In genomic region chr3:143848707-143849106, GRCh38 we compare ENCODE assay signal across 8 cellular contexts. TPM values are rescaled to one million over a fixed set of nuclear protein-coding genes. Genes with fewer than 3 reads are reported as not detected.
DNase-seq lines count a peak whose midpoint lies in the region; TF ChIP-seq lines count a peak whose summit lies in the region.

No MANE protein-coding gene starts in this region.

- CTCF ChIA-PET in activated naive CD4-positive, alpha-beta T cell treated with anti-CD3 and anti-CD28 coated beads for 36 hours (lab: Charles Lee): no interaction called here

- peak overlapping the region; percentile 58 for H3K9ac ChIP-seq in SU-DHL-6 (ENCODE audit: low read length)

- intact Hi-C loops in activated naive CD4-positive, alpha-beta T cell treated with anti-CD3 and anti-CD28 coated beads for 36 hours (cut with micrococcal nuclease): loop anchor here (1.0 to 5.0 kb wide), 11 partner anchors 8 to 788 kb away; partner anchors contain the start of gene DIPK2A
- intact Hi-C loops in transverse colon (cut with DNase I; ENCODE audit: low total_unique reads): no loop called here

- 0 out of 2 replicates have a peak, but pooled peaks cover 3% of the 10 kb centered on the region for H4K20me1 ChIP-seq in SU-DHL-6 (ENCODE audit: low read depth, low read length)
- no peaks in the 10 kb centered on the region for H4K20me1 ChIP-seq in hepatocyte (ENCODE audit: insufficient read depth, poor library complexity, severe bottlenecking)

- H3K27ac ChIP-seq in SU-DHL-6 (ENCODE audit: low read depth, low read length): no peak overlapping the region
- H3K27ac ChIP-seq in hepatocyte: no peak overlapping the region
- H3K27ac ChIP-seq in transverse colon: peak overlapping the region; percentile 60 to 73 (median 68)

- no peak for TF ChIP-seq POLR2A in transverse colon (IDR thresholded peaks at IDR 0.05)

- peak overlapping the region; percentile 90 for H2AFZ ChIP-seq in SU-DHL-6 (ENCODE audit: low read depth, low read length, severe bottlenecking)
- peak overlapping the region; percentile 42 for H2AFZ ChIP-seq in hepatocyte

- H3K4me3 ChIP-seq in SU-DHL-6 (ENCODE audit: insufficient read depth, low read length, poor library complexity, severe bottlenecking) (no peak overlapping the region), hepatocyte (no peak overlapping the region), transverse colon (peak overlapping the region in 2 of 4 donors; percentile 45 to 47)

- H3K4me2 ChIP-seq in SU-DHL-6 (ENCODE audit: low read depth, low read length, poor library complexity, severe bottlenecking) (peak overlapping the region; percentile 77), hepatocyte (peak overlapping the region; percentile 83)

- H3K9me3 ChIP-seq in SU-DHL-6 (ENCODE audit: insufficient read depth, low read length): no peaks in the 10 kb centered on the region
- no peaks in the 10 kb centered on the region for H3K9me3 ChIP-seq in hepatocyte (ENCODE audit: low read depth)
- no peaks in the 10 kb centered on the region for H3K9me3 ChIP-seq in transverse colon

- H3K4me3 Mint-ChIP-seq in activated naive CD4-positive, alpha-beta T cell treated with anti-CD3 and anti-CD28 coated beads for 36 hours: peak overlapping the region; percentile 87
- H3K4me3 Mint-ChIP-seq in progenitor cell of endocrine pancreas (ENCODE audit: low read depth): no peak overlapping the region

- no peak for TF ChIP-seq CTCF in SU-DHL-6 (IDR thresholded peaks at IDR 0.05; ENCODE audit: insufficient read depth, low read length, poor library complexity, severe bottlenecking)
- TF ChIP-seq CTCF in hepatocyte (IDR thresholded peaks at IDR 0.05; ENCODE audit: poor library complexity): no peak
- no peak for TF ChIP-seq CTCF in transverse colon (IDR thresholded peaks at IDR 0.05)
- no peak for TF ChIP-seq CTCF in progenitor cell of endocrine pancreas (IDR thresholded peaks at IDR 0.05; ENCODE audit: unreplicated experiment)

- peaks cover 49% of the 10 kb centered on the region for H3K4me1 Mint-ChIP-seq in activated naive CD4-positive, alpha-beta T cell treated with anti-CD3 and anti-CD28 coated beads for 36 hours (ENCODE audit: low read depth)
- H3K4me1 Mint-ChIP-seq in progenitor cell of endocrine pancreas (ENCODE audit: low read depth): peaks cover 9% of the 10 kb centered on the region

- H3K4me1 ChIP-seq in hepatocyte (ENCODE audit: insufficient read depth) (no peaks in the 10 kb centered on the region), transverse colon (peaks cover 0 to 26% (median 0%) of the 10 kb centered on the region in 4 donors)

- no peak overlapping the region for H3K27ac Mint-ChIP-seq in activated naive CD4-positive, alpha-beta T cell treated with anti-CD3 and anti-CD28 coated beads for 36 hours
- H3K27ac Mint-ChIP-seq in progenitor cell of endocrine pancreas: no peak overlapping the region

- no peaks in the 10 kb centered on the region for H3K36me3 Mint-ChIP-seq in activated naive CD4-positive, alpha-beta T cell treated with anti-CD3 and anti-CD28 coated beads for 36 hours (ENCODE audit: low read depth)
- H3K36me3 Mint-ChIP-seq in progenitor cell of endocrine pancreas (ENCODE audit: insufficient read depth): no peaks in the 10 kb centered on the region

- in situ Hi-C loops in transverse colon (cut with MboI; ENCODE audit: low pct_ligation_motif_present in 1 of 4, low pct_unique_long_range_greater_than_20kb in 1 of 4, low sequenced_read_pairs in 3 of 4): no loop called here

- no peak for TF ChIP-seq EP300 in transverse colon (IDR thresholded peaks at IDR 0.05; ENCODE audit: low read depth)

- no peaks in the 10 kb centered on the region for H3K9me3 Mint-ChIP-seq in activated naive CD4-positive, alpha-beta T cell treated with anti-CD3 and anti-CD28 coated beads for 36 hours
- H3K9me3 Mint-ChIP-seq in progenitor cell of endocrine pancreas (ENCODE audit: low read depth): no peaks in the 10 kb centered on the region

- no peaks in the 10 kb centered on the region for H3K36me3 ChIP-seq in SU-DHL-6 (ENCODE audit: low read length)
- H3K36me3 ChIP-seq in hepatocyte (replicated peaks; ENCODE audit: insufficient read depth, low read depth): no peaks in the 10 kb centered on the region
- no peaks in the 10 kb centered on the region for H3K36me3 ChIP-seq in transverse colon

- H3K79me2 ChIP-seq in SU-DHL-6 (ENCODE audit: insufficient read depth, low read length): no peaks in the 10 kb centered on the region
- H3K79me2 ChIP-seq in hepatocyte: no peaks in the 10 kb centered on the region

- H3F3A ChIP-seq in SU-DHL-6 (ENCODE audit: insufficient read depth): no peaks in the 10 kb centered on the region

- no peaks in the 10 kb centered on the region for H3K27me3 Mint-ChIP-seq in activated naive CD4-positive, alpha-beta T cell treated with anti-CD3 and anti-CD28 coated beads for 36 hours (ENCODE audit: low read depth)
- peaks cover 6% of the 10 kb centered on the region for H3K27me3 Mint-ChIP-seq in progenitor cell of endocrine pancreas

- no peak for DNase-seq in activated naive CD4-positive, alpha-beta T cell treated with anti-CD3 and anti-CD28 coated beads for 36 hours
- no peak for DNase-seq in activated naive CD4-positive, alpha-beta T cell treated with Interleukin-2 at 50 U/mL for 16 hours
- no peak for DNase-seq in hepatocyte (ENCODE audit: low spot score)
- no peak for DNase-seq in transverse colon
- DNase-seq in progenitor cell of endocrine pancreas (ENCODE audit: low spot score, unreplicated experiment): no peak
- DNase-seq in HuH-7.5 (ENCODE audit: low spot score): no peak
- no peak for DNase-seq in NCI-H187 treated with DMSO at 0.1 percent for 48 hours (lab: John Stamatoyannopoulos, UW)

- 68% methylated on average over 2 of the region's 2 CpGs for whole genome bisulfite sequencing in hepatocyte (ENCODE audit: low lambda C conversion rate, missing lambda C conversion rate)
- WGBS in transverse colon (ENCODE audit: low coverage in 1 of 2), 2 donors: 43 to 46% methylated on average over 2 of the region's 2 CpGs

- H3K9me2 ChIP-seq in SU-DHL-6 (replicated peaks; ENCODE audit: insufficient read depth, low read length) (no peaks in the 10 kb centered on the region), hepatocyte (replicated peaks; ENCODE audit: insufficient read depth) (no peaks in the 10 kb centered on the region)

- H3K27me3 ChIP-seq in SU-DHL-6 (ENCODE audit: low read length): no peaks in the 10 kb centered on the region
- H3K27me3 ChIP-seq in hepatocyte: no peaks in the 10 kb centered on the region
- H3K27me3 ChIP-seq in transverse colon: no peaks in the 10 kb centered on the region

RNA-seq across cellular contexts. Expression of gene SLC9A9, which starts 0.4 kb away (rescaled TPM):
- total RNA-seq in activated naive CD4-positive, alpha-beta T cell treated with anti-CD3 and anti-CD28 coated beads for 36 hours: under 1 TPM; 0.33 to 0.49 TPM
- total RNA-seq in hepatocyte (5.0 and 6.8 TPM in 2 replicates), transverse colon (10 to 100 TPM in 2 of 4 donors, 1 to 10 TPM in 2; 1.1 to 15.9 (median 9.7) TPM), progenitor cell of endocrine pancreas (0.17 and 0.78 TPM in 2 replicates)
- 2.2 and 4.3 TPM in 2 replicates for polyA plus RNA-seq in hepatocyte

Comparison
In these comparisons a context has a peak if more than half of its experiments do, and no peak if none do; other contexts are left out.
1. H3K27ac ChIP-seq: peak in transverse colon (4 of 4); none in SU-DHL-6 (single experiment) and hepatocyte (single experiment).